ENCODE assay signal across 27 cellular contexts in genomic region chr19:7694499-7694898, GRCh38. TPM values are rescaled to one million over a fixed set of nuclear protein-coding genes. Genes with fewer than 3 reads are reported as not detected.
"Had no signal": no experiment of that assay in that cellular context is flagged by ENCODE, and none has a peak within 500 bp of the region (broad histone marks: within the 10 kb centered on the region; RNA-seq: fewer than 3 reads in every experiment).

No MANE protein-coding gene starts in this region.

- H3K27ac Mint-ChIP-seq: activated CD8-positive, alpha-beta T cell treated with anti-CD3 and anti-CD28 coated beads, Interleukin-2, amount 10 ng/mL, durations not matched to agents 7 days and 5 days; activated T-helper 1 cell treated with anti-CD3 and anti-CD28 coated beads, Interleukin-12 subunit alpha, Interleukin-12 subunit beta, Interleukin-2, Interleukin-4 antibody, amounts not matched to agents 30 ng/mL and 10 ng/mL and 1 ng/mL, durations not matched to agents 14 hours and 24 hours and 36 hours; nephron progenitor cell; stimulated activated naive CD8-positive, alpha-beta T cell treated with anti-CD3 and anti-CD28 coated beads, Interleukin-15, amount 100 ng/mL, for 72 hours had no signal

- FAIRE-seq: astrocyte, islet of Langerhans had no signal

- H3K9me3 ChIP-seq: adrenal gland, esophagus squamous epithelium, gastrocnemius medialis, suprapubic skin, tibial nerve had no signal

- DNase-seq: activated CD4-positive, alpha-beta T cell treated with anti-CD3 and anti-CD28 coated beads for 1 hour; activated CD4-positive, alpha-beta T cell treated with anti-CD3 and anti-CD28 coated beads, Interleukin-2, amount 50 U/mL, for 1 hour; activated CD8-positive, alpha-beta T cell treated with anti-CD3 and anti-CD28 coated beads, Interleukin-2, amount 10 ng/mL, durations not matched to agents 7 days and 5 days; activated gamma-delta T cell; activated naive CD4-positive, alpha-beta T cell treated with anti-CD3 and anti-CD28 coated beads, Interleukin-2, amount 50 U/mL, for 16 hours; adrenal gland; central memory CD4-positive, alpha-beta T cell; effector memory CD4-positive, alpha-beta T cell; esophagus squamous epithelium; gastrocnemius medialis; left ventricle myocardium superior; mammary epithelial cell; nephron progenitor cell; right cardiac atrium; stimulated activated CD4-positive, alpha-beta T cell treated with anti-CD3 and anti-CD28 coated beads, Interleukin-12 subunit alpha, Interleukin-12 subunit beta, amount 100 ng/mL, for 4 hours; stimulated activated CD4-positive, alpha-beta T cell treated with anti-CD3 and anti-CD28 coated beads, Interleukin-4, amount 100 ng/mL, for 4 hours; stimulated activated naive CD8-positive, alpha-beta T cell treated with anti-CD3 and anti-CD28 coated beads, Interleukin-15, amount 100 ng/mL, for 72 hours had no signal

- H3K36me3 ChIP-seq: adrenal gland, esophagus squamous epithelium, gastrocnemius medialis, suprapubic skin, tibial nerve had no signal

- H3K4me1 Mint-ChIP-seq: nephron progenitor cell had no signal

- H3K27ac ChIP-seq: adrenal gland, esophagus squamous epithelium, gastrocnemius medialis, parathyroid adenoma, suprapubic skin, tibial nerve, VCaP had no signal

- H3K4me3 Mint-ChIP-seq: activated CD8-positive, alpha-beta T cell treated with anti-CD3 and anti-CD28 coated beads, Interleukin-2, amount 10 ng/mL, durations not matched to agents 7 days and 5 days; activated T-helper 1 cell treated with anti-CD3 and anti-CD28 coated beads, Interleukin-12 subunit alpha, Interleukin-12 subunit beta, Interleukin-2, Interleukin-4 antibody, amounts not matched to agents 30 ng/mL and 10 ng/mL and 1 ng/mL, durations not matched to agents 14 hours and 24 hours and 36 hours; nephron progenitor cell; stimulated activated naive CD8-positive, alpha-beta T cell treated with anti-CD3 and anti-CD28 coated beads, Interleukin-15, amount 100 ng/mL, for 72 hours had no signal

- H3K4me3 ChIP-seq: adrenal gland, esophagus squamous epithelium, gastrocnemius medialis, suprapubic skin, tibial nerve had no signal

- ATAC-seq: activated CD8-positive, alpha-beta T cell treated with anti-CD3 and anti-CD28 coated beads, Interleukin-2, amount 10 ng/mL, durations not matched to agents 7 days and 5 days; gastrocnemius medialis; left ventricle myocardium superior; right cardiac atrium; stimulated activated naive CD8-positive, alpha-beta T cell treated with anti-CD3 and anti-CD28 coated beads, Interleukin-15, amount 100 ng/mL, for 72 hours had no signal

- H3K4me1 ChIP-seq: adrenal gland, esophagus squamous epithelium, gastrocnemius medialis, parathyroid adenoma, suprapubic skin, tibial nerve had no signal

- H3K9ac ChIP-seq: parathyroid adenoma had no signal

RNA-seq across cellular contexts. Expression of gene FCER2, which starts 7.4 kb away (rescaled TPM):
- total RNA-seq: activated T-helper 1 cell treated with anti-CD3 and anti-CD28 coated beads, Interleukin-12 subunit alpha, Interleukin-12 subunit beta, Interleukin-2, Interleukin-4 antibody, amounts not matched to agents 30 ng/mL and 10 ng/mL and 1 ng/mL, durations not matched to agents 14 hours and 24 hours and 36 hours; astrocyte; dermis microvascular lymphatic vessel endothelial cell; esophagus squamous epithelium; gastrocnemius medialis; mammary epithelial cell; pulmonary artery endothelial cell; right cardiac atrium; suprapubic skin had no signal
- polyA plus RNA-seq: mammary epithelial cell had no signal

RNA-seq across cellular contexts. Expression of gene MCEMP1, which starts 17.6 kb away (rescaled TPM):
- total RNA-seq: activated CD8-positive, alpha-beta T cell treated with anti-CD3 and anti-CD28 coated beads, Interleukin-2, amount 10 ng/mL, durations not matched to agents 7 days and 5 days; activated T-helper 1 cell treated with anti-CD3 and anti-CD28 coated beads, Interleukin-12 subunit alpha, Interleukin-12 subunit beta, Interleukin-2, Interleukin-4 antibody, amounts not matched to agents 30 ng/mL and 10 ng/mL and 1 ng/mL, durations not matched to agents 14 hours and 24 hours and 36 hours; astrocyte; dermis microvascular lymphatic vessel endothelial cell; mammary epithelial cell; pulmonary artery endothelial cell; T-helper 2 cell treated with Interferon-gamma antibody and Interleukin-4, amounts not matched to agents 100 ng/mL and 5 ng/mL, for 36 hours had no signal

RNA-seq across cellular contexts. Expression of gene RETN, which starts 25.6 kb away (rescaled TPM):
- total RNA-seq: activated T-helper 1 cell treated with anti-CD3 and anti-CD28 coated beads, Interleukin-12 subunit alpha, Interleukin-12 subunit beta, Interleukin-2, Interleukin-4 antibody, amounts not matched to agents 30 ng/mL and 10 ng/mL and 1 ng/mL, durations not matched to agents 14 hours and 24 hours and 36 hours; astrocyte; dermis microvascular lymphatic vessel endothelial cell; left ventricle myocardium superior; mammary epithelial cell; pulmonary artery endothelial cell; suprapubic skin; T-helper 2 cell treated with Interferon-gamma antibody and Interleukin-4, amounts not matched to agents 100 ng/mL and 5 ng/mL, for 36 hours; tibial nerve had no signal
- polyA plus RNA-seq: mammary epithelial cell had no signal

RNA-seq across cellular contexts. Expression of gene CLEC4G, which starts 37.4 kb away (rescaled TPM):
- total RNA-seq: activated CD8-positive, alpha-beta T cell treated with anti-CD3 and anti-CD28 coated beads, Interleukin-2, amount 10 ng/mL, durations not matched to agents 7 days and 5 days; activated T-helper 1 cell treated with anti-CD3 and anti-CD28 coated beads, Interleukin-12 subunit alpha, Interleukin-12 subunit beta, Interleukin-2, Interleukin-4 antibody, amounts not matched to agents 30 ng/mL and 10 ng/mL and 1 ng/mL, durations not matched to agents 14 hours and 24 hours and 36 hours; astrocyte; dermis microvascular lymphatic vessel endothelial cell; mammary epithelial cell; pulmonary artery endothelial cell; T-helper 2 cell treated with Interferon-gamma antibody and Interleukin-4, amounts not matched to agents 100 ng/mL and 5 ng/mL, for 36 hours had no signal
- polyA plus RNA-seq: mammary epithelial cell had no signal
